15 cellular contexts compared by ENCODE assay signal in genomic region chr2:69067866-69068265, GRCh38. TPM values are rescaled to one million over a fixed set of nuclear protein-coding genes. Genes with fewer than 3 reads are reported as not detected.
DNase-seq lines count a peak whose midpoint lies in the region; ATAC-seq and TF ChIP-seq lines count a peak whose summit lies in the region.
"Had no signal": no experiment of that assay in that cellular context is flagged by ENCODE, and none has a peak within 500 bp of the region (broad histone marks: within the 10 kb centered on the region; RNA-seq: fewer than 3 reads in every experiment).

No MANE protein-coding gene starts in this region.

- H3K27me3 Mint-ChIP-seq in MCF 10A (ENCODE audit: insufficient read depth, unreplicated experiment), result no peaks in the 10 kb centered on the region

- TF ChIP-seq CTCF in Panc1 (IDR thresholded peaks at IDR 0.05), result no peak
- TF ChIP-seq CTCF in MCF 10A (IDR thresholded peaks at IDR 0.05; ENCODE audit: unreplicated experiment), result no peak
- TF ChIP-seq CTCF in gastroesophageal sphincter (IDR thresholded peaks at IDR 0.05), result no peak
- TF ChIP-seq CTCF in smooth muscle cell (IDR thresholded peaks at IDR 0.05; ENCODE audit: borderline replicate concordance, insufficient read depth, poor library complexity, severe bottlenecking), result no peak
- TF ChIP-seq CTCF in transverse colon (IDR thresholded peaks at IDR 0.05), result no peak
- no peak for TF ChIP-seq CTCF in SK-N-SH (IDR thresholded peaks at IDR 0.05)

- H3K79me2 ChIP-seq in smooth muscle cell (ENCODE audit: low read depth), result peaks cover 55% of the 10 kb centered on the region
- H3K79me2 ChIP-seq in SK-N-SH (ENCODE audit: insufficient read depth), result peaks cover 54% of the 10 kb centered on the region; the same call in 1 of the 2 replicates

- no peak for TF ChIP-seq RAD21 in SK-N-SH (IDR thresholded peaks at IDR 0.05; ENCODE audit: low read length)

- H3K27me3 ChIP-seq in Panc1 (ENCODE audit: control insufficient read depth, insufficient read depth, low read length) (no peaks in the 10 kb centered on the region), gastroesophageal sphincter (no peaks in the 10 kb centered on the region), smooth muscle cell (ENCODE audit: low read depth) (no peaks in the 10 kb centered on the region), transverse colon (no peaks in the 10 kb centered on the region), SK-N-SH (ENCODE audit: insufficient read depth) (no peaks in the 10 kb centered on the region)

- H3K27ac ChIP-seq in Panc1 (ENCODE audit: low read length), result peak overlapping the region; percentile 26; the same call in 1 of the 2 replicates
- H3K27ac ChIP-seq in gastroesophageal sphincter, result peak overlapping the region in 3 of 4 donors; percentile 46 to 69 (median 69)
- H3K27ac ChIP-seq in smooth muscle cell (ENCODE audit: low read depth), result peak overlapping the region; percentile 18
- H3K27ac ChIP-seq in transverse colon, result peak overlapping the region in 1 of 4 donors; percentile 35
- no peak overlapping the region for H3K27ac ChIP-seq in SK-N-SH (ENCODE audit: low read depth in 2 of 2, low read length in 1 of 2)

- H3K4me3 ChIP-seq in Panc1 (ENCODE audit: low read depth in 2 of 2, low read length in 2 of 2) (no peak overlapping the region), gastroesophageal sphincter (no peak overlapping the region), smooth muscle cell (no peak overlapping the region), transverse colon (no peak overlapping the region), SK-N-SH (ENCODE audit: low read depth in 2 of 2, low read length in 1 of 2) (no peak overlapping the region)
- H3K4me3 ChIP-seq: GM12878, HAP-1 had no signal

- in situ Hi-C loops in Panc1 (cut with HindIII; ENCODE audit: low pct_unique_long_range_greater_than_20kb, low sequenced_read_pairs), result no loop called here
- in situ Hi-C loops in transverse colon (cut with MboI; ENCODE audit: low pct_ligation_motif_present in 1 of 4, low pct_unique_long_range_greater_than_20kb in 1 of 4, low sequenced_read_pairs in 3 of 4), result no loop called here

- TF ChIP-seq EP300 in gastroesophageal sphincter (IDR thresholded peaks at IDR 0.05) (no peak), transverse colon (IDR thresholded peaks at IDR 0.05; ENCODE audit: low read depth) (no peak), SK-N-SH (IDR thresholded peaks at IDR 0.05; ENCODE audit: borderline replicate concordance in 1 of 2, low read depth in 1 of 2, low read length in 1 of 2) (no peak)

- H3K9me3 Mint-ChIP-seq in MCF 10A (ENCODE audit: unreplicated experiment), result peaks cover 4% of the 10 kb centered on the region

- intact Hi-C loops in Panc1 (cut with micrococcal nuclease; ENCODE audit: unreplicated experiment), result no loop called here
- intact Hi-C loops in MCF 10A (cut with micrococcal nuclease), result no loop called here
- intact Hi-C loops in transverse colon (cut with DNase I; ENCODE audit: low total_unique reads), result no loop called here

- H3K9me2 ChIP-seq in SK-N-SH, result no peaks in the 10 kb centered on the region

- no TSS peak for BruUV-seq in Panc1 (replicated peaks; lab: Mats Ljungman, UMichigan)
- no TSS peak for BruUV-seq in MCF 10A (replicated peaks; lab: Mats Ljungman, UMichigan)

- no peak overlapping the region for H3K4me3 Mint-ChIP-seq in MCF 10A (ENCODE audit: unreplicated experiment)
- H3K4me3 Mint-ChIP-seq: CD4-positive, CD25-positive, alpha-beta regulatory T cell had no signal

- peaks cover 7% of the 10 kb centered on the region for H3K36me3 ChIP-seq in Panc1 (ENCODE audit: control insufficient read depth, insufficient read depth, low read length)
- H3K36me3 ChIP-seq in gastroesophageal sphincter, result no peaks in the 10 kb centered on the region
- H3K36me3 ChIP-seq in smooth muscle cell (ENCODE audit: low read depth), result peaks cover 21% of the 10 kb centered on the region
- H3K36me3 ChIP-seq in transverse colon, result no peaks in the 10 kb centered on the region
- peaks cover 37 to 60% of the 10 kb centered on the region in 2 experiments for H3K36me3 ChIP-seq in SK-N-SH (replicated peaks in 1 of 2; ENCODE audit: control insufficient read depth in 1 of 2, insufficient read depth in 2 of 2, low read length in 1 of 2)

- TF ChIP-seq POLR2A in gastroesophageal sphincter (IDR thresholded peaks at IDR 0.05) (no peak), transverse colon (IDR thresholded peaks at IDR 0.05) (no peak)

- H2AFZ ChIP-seq in smooth muscle cell (ENCODE audit: low read depth) (no peak overlapping the region), SK-N-SH (ENCODE audit: low read depth) (no peak overlapping the region)

- POLR2A ChIA-PET in Panc1 (lab: Charles Lee) (no interaction called here), MCF 10A (lab: Yijun Ruan, JAX) (interaction anchor here (0.9 kb wide), 1 partner anchor 10 kb away, joined by 4 read pairs; no protein-coding TSS in a partner anchor), SK-N-SH (lab: Yijun Ruan, JAX) (no interaction called here)

- H3F3A ChIP-seq in smooth muscle cell (ENCODE audit: low read depth) (peaks cover 41% of the 10 kb centered on the region), SK-N-SH (replicated peaks; ENCODE audit: insufficient read depth) (peaks cover 12% of the 10 kb centered on the region)

- ATAC-seq in Panc1, result no peak
- no peak for ATAC-seq in gastroesophageal sphincter
- ATAC-seq: GM12878 had no signal

- H3K36me3 Mint-ChIP-seq in MCF 10A (ENCODE audit: insufficient read depth, unreplicated experiment), result no peaks in the 10 kb centered on the region
- H3K36me3 Mint-ChIP-seq: CD4-positive, CD25-positive, alpha-beta regulatory T cell had no signal

- peaks cover 8% of the 10 kb centered on the region for H3K4me1 Mint-ChIP-seq in MCF 10A (ENCODE audit: insufficient read depth, unreplicated experiment)
- H3K4me1 Mint-ChIP-seq: CD4-positive, CD25-positive, alpha-beta regulatory T cell had no signal

- H3K9ac ChIP-seq in smooth muscle cell (ENCODE audit: low read depth) (no peak overlapping the region), SK-N-SH (no peak overlapping the region)

- H4K20me1 ChIP-seq in smooth muscle cell (ENCODE audit: low read depth), result peaks cover 28% of the 10 kb centered on the region
- H4K20me1 ChIP-seq in SK-N-SH (ENCODE audit: insufficient read depth), result peaks cover 8% of the 10 kb centered on the region

- H3K4me1 ChIP-seq in Panc1 (ENCODE audit: control insufficient read depth, insufficient read depth, low read length) (no peaks in the 10 kb centered on the region), gastroesophageal sphincter (peaks cover 5 to 54% (median 8%) of the 10 kb centered on the region in 3 donors), smooth muscle cell (ENCODE audit: low read depth) (no peaks in the 10 kb centered on the region), transverse colon (peaks cover 0 to 3% (median 0%) of the 10 kb centered on the region in 4 donors), SK-N-SH (ENCODE audit: control insufficient read depth in 1 of 2, insufficient read depth in 2 of 2, low read depth in 1 of 2, low read length in 1 of 2) (no peaks in the 10 kb centered on the region; a peak in 1 of 4 replicates)
- H3K4me1 ChIP-seq: HAP-1 had no signal

- no peak overlapping the region for H3K27ac Mint-ChIP-seq in MCF 10A (ENCODE audit: low read depth, unreplicated experiment)

- CTCF ChIA-PET in Panc1 (lab: Charles Lee), result no interaction called here
- CTCF ChIA-PET in MCF 10A (lab: Yijun Ruan, JAX), result interaction anchor here (0.7 kb wide), 1 partner anchor 349 kb away, joined by 3 read pairs; no protein-coding TSS in a partner anchor
- CTCF ChIA-PET in SK-N-SH (lab: Yijun Ruan, JAX), result no interaction called here

- H3K4me2 ChIP-seq in smooth muscle cell (no peak overlapping the region), SK-N-SH (no peak overlapping the region)

- H3K9me3 ChIP-seq in Panc1 (ENCODE audit: control insufficient read depth, insufficient read depth, low read depth, low read length), result peaks cover 13% of the 10 kb centered on the region
- H3K9me3 ChIP-seq in gastroesophageal sphincter, result no peaks in the 10 kb centered on the region
- H3K9me3 ChIP-seq in smooth muscle cell (replicated peaks; ENCODE audit: low read depth), result no peaks in the 10 kb centered on the region
- no peaks in the 10 kb centered on the region for H3K9me3 ChIP-seq in transverse colon
- H3K9me3 ChIP-seq in SK-N-SH, result no peaks in the 10 kb centered on the region
- H3K9me3 ChIP-seq: HAP-1 had no signal

- DNase-seq in Panc1 (ENCODE audit: low read depth, low spot score), result no peak
- DNase-seq in MCF 10A (ENCODE audit: unreplicated experiment), result peak; percentile 68
- no peak for DNase-seq in smooth muscle cell (lab: John Stamatoyannopoulos, UW; ENCODE audit: unreplicated experiment)
- DNase-seq in NOMO-1 treated with dmso at 0.1 percent for 144 hours (lab: John Stamatoyannopoulos, UW; ENCODE audit: unreplicated experiment), result no peak
- no peak for DNase-seq in transverse colon
- no peak for DNase-seq in SK-N-SH
- DNase-seq: AML-193; CD4-positive, CD25-positive, alpha-beta regulatory T cell; Karpas-422; NCI-H2029; NCI-H526; NK-92 treated with Interleukin-12 subunit alpha and Interleukin-12 subunit beta, amount 100 ng/mL, for 24 hours had no signal

TF ChIP-seq in SK-N-SH, 30 proteins besides CTCF, POLR2A, EP300 and RAD21 (continues in another document):
- no peak for TF ChIP-seq RFX5 (IDR thresholded peaks at IDR 0.05; ENCODE audit: low read length)
- TF ChIP-seq IRF3 (IDR thresholded peaks at IDR 0.05; ENCODE audit: low read depth, low read length), result no peak
- TF ChIP-seq JUND (IDR thresholded peaks at IDR 0.05), result no peak

RNA-seq across cellular contexts. Expression of gene ANTXR1, which starts 54.9 kb away (rescaled TPM):
- total RNA-seq in Panc1 (2021; ENCODE audit: unreplicated experiment) (132 TPM), MCF 10A (2022) (33.1 and 33.8 TPM in 2 replicates), gastroesophageal sphincter (100 to 1,000 TPM in 2 of 4 donors, 10 to 100 TPM in 2; 52.8 to 116 (median 98.9) TPM), smooth muscle cell (292 and 302 TPM in 2 replicates), transverse colon (100 to 1,000 TPM in 1 of 4 donors, 10 to 100 TPM in 1, 1 to 10 TPM in 2; 7.1 to 101 (median 15.8) TPM)
- polyA plus RNA-seq in Panc1 (2012; ENCODE audit: insufficient read length), result 82.7 TPM
- polyA plus RNA-seq in smooth muscle cell (230 and 309 TPM in 2 replicates), SK-N-SH (2012; rRNA removed) (106 and 114 TPM in 2 replicates)
- polyA plus RNA-seq in SK-N-SH (2012; cell fraction: cytosol; rRNA removed), result 152 and 155 TPM in 2 replicates
- polyA plus RNA-seq in SK-N-SH (2012; cell fraction: nucleus; rRNA removed), result 63.7 and 109 TPM in 2 replicates
- total RNA-seq: CD4-positive, CD25-positive, alpha-beta regulatory T cell had no signal
- polyA plus RNA-seq: CD4-positive, CD25-positive, alpha-beta regulatory T cell had no signal

Comparison
In these comparisons a context has a peak if more than half of its experiments do, and no peak if none do; other contexts are left out.
1. H3K27ac ChIP-seq: peak in Panc1 (single experiment), gastroesophageal sphincter (3 of 4) and smooth muscle cell (single experiment); none in SK-N-SH (0 of 2).